8 cellular contexts compared by ENCODE assay signal in genomic region chr6:46014511-46015118, GRCh38. TPM values are rescaled to one million over a fixed set of nuclear protein-coding genes. Genes with fewer than 3 reads are reported as not detected.
DNase-seq lines count a peak whose midpoint lies in the region; ATAC-seq and TF ChIP-seq lines count a peak whose summit lies in the region.

No MANE protein-coding gene starts in this region.

- intact Hi-C loops in CD4-positive, alpha-beta memory T cell (cut with micrococcal nuclease): loop anchor here (2.0 to 5.0 kb wide), 4 partner anchors 67 to 592 kb away; no protein-coding TSS in a partner anchor

- H3K9me3 Mint-ChIP-seq in CD4-positive, alpha-beta memory T cell: peaks cover 0 to 2% (median 0%) of the 10 kb centered on the region in 8 donors
- peaks cover 0 to 9% (median 6%) of the 10 kb centered on the region in 7 donors for H3K9me3 Mint-ChIP-seq in naive B cell

- H3K27me3 ChIP-seq in CD4-positive, alpha-beta memory T cell (ENCODE audit: insufficient read depth, low read length): no peaks in the 10 kb centered on the region
- H3K27me3 ChIP-seq in SJSA1 (replicated peaks) (peaks cover 8% of the 10 kb centered on the region; the same call in 1 of the 2 replicates), duodenal mucosa (ENCODE audit: control insufficient read depth in 1 of 2, insufficient read depth in 2 of 2, low read length in 2 of 2) (peaks cover 4 to 17% of the 10 kb centered on the region in 2 donors)

- no peak for ATAC-seq in naive B cell (ENCODE audit: low read depth in 2 of 2)

- DNase-seq in CD4-positive, alpha-beta memory T cell: peak in 4 of 5 donors; percentile 12 to 66 (median 44)
- DNase-seq in SJSA1 (ENCODE audit: low read depth in 1 of 2, low spot score in 2 of 2) (no peak), naive B cell (no peak), HUDEP-2 (lab: John Stamatoyannopoulos, UW; ENCODE audit: unreplicated experiment in 76 of 76) (no peak), NCI-H2171 treated with DMSO at 0.1 percent for 48 hours (lab: John Stamatoyannopoulos, UW) (no peak), NCI-H2081 treated with DMSO at 0.1 percent for 48 hours (lab: John Stamatoyannopoulos, UW) (no peak), RWPE1 (ENCODE audit: low spot score) (no peak)

- no peaks in the 10 kb centered on the region for H3K9me3 ChIP-seq in CD4-positive, alpha-beta memory T cell (ENCODE audit: control insufficient read depth in 1 of 2, low read length in 2 of 2)
- H3K9me3 ChIP-seq in SJSA1 (replicated peaks): peaks cover 6% of the 10 kb centered on the region; the same call in 1 of the 2 replicates
- no peaks in the 10 kb centered on the region for H3K9me3 ChIP-seq in duodenal mucosa (ENCODE audit: control insufficient read depth in 1 of 2, low read length in 2 of 2)

- peaks cover 56% of the 10 kb centered on the region for H3K4me1 ChIP-seq in CD4-positive, alpha-beta memory T cell (ENCODE audit: insufficient read depth, low read length)
- H3K4me1 ChIP-seq in SJSA1 (replicated peaks) (peaks cover 31% of the 10 kb centered on the region), duodenal mucosa (ENCODE audit: control insufficient read depth in 1 of 2, insufficient read depth in 2 of 2, low read length in 2 of 2) (peaks cover 23 to 27% of the 10 kb centered on the region in 2 donors)

- peak overlapping the region; percentile 90 to 99 (median 95) for H3K4me3 Mint-ChIP-seq in CD4-positive, alpha-beta memory T cell
- H3K4me3 Mint-ChIP-seq in naive B cell: peak overlapping the region; percentile 81 to 90 (median 85)

- H3K27ac ChIP-seq in CD4-positive, alpha-beta memory T cell (ENCODE audit: low read depth, low read length): peak overlapping the region; percentile 71
- H3K27ac ChIP-seq in SJSA1 (no peak overlapping the region), duodenal mucosa (ENCODE audit: low read depth, low read length) (no peak overlapping the region), RWPE1 (no peak overlapping the region)

- TF ChIP-seq CTCF in RWPE1 (conservative IDR thresholded peaks at IDR 0.05; ENCODE audit: low read depth): no peak

- no peaks in the 10 kb centered on the region for H3K36me3 ChIP-seq in CD4-positive, alpha-beta memory T cell (ENCODE audit: insufficient read depth, low read length)
- H3K36me3 ChIP-seq in SJSA1: no peaks in the 10 kb centered on the region
- H3K36me3 ChIP-seq in duodenal mucosa (ENCODE audit: control insufficient read depth in 1 of 2, insufficient read depth in 2 of 2, low read length in 2 of 2): no peaks in the 10 kb centered on the region

- peaks cover 0 to 7% of the 10 kb centered on the region in 2 donors for H3K36me3 Mint-ChIP-seq in CD4-positive, alpha-beta memory T cell
- peaks cover 0 to 8% of the 10 kb centered on the region in 2 donors for H3K36me3 Mint-ChIP-seq in naive B cell

- peak overlapping the region; percentile 55 to 62 for H3K4me3 ChIP-seq in CD4-positive, alpha-beta memory T cell (ENCODE audit: low read length in 2 of 2)
- H3K4me3 ChIP-seq in SJSA1: peak overlapping the region; percentile 39; the same call in 1 of the 2 replicates
- peak overlapping the region; percentile 69 to 72 for H3K4me3 ChIP-seq in duodenal mucosa (ENCODE audit: low read depth in 1 of 2, low read length in 2 of 2)

- peaks cover 53 to 62% (median 57%) of the 10 kb centered on the region in 4 donors for H3K4me1 Mint-ChIP-seq in CD4-positive, alpha-beta memory T cell
- H3K4me1 Mint-ChIP-seq in naive B cell: peaks cover 30 to 59% (median 33%) of the 10 kb centered on the region in 3 donors

- no peaks in the 10 kb centered on the region for H3K27me3 Mint-ChIP-seq in CD4-positive, alpha-beta memory T cell
- H3K27me3 Mint-ChIP-seq in naive B cell: peaks cover 0 to 36% (median 25%) of the 10 kb centered on the region in 3 donors

- POLR2A ChIA-PET in CD4-positive, alpha-beta memory T cell (lab: Charles Lee; ENCODE audit: partially characterized antibody): interaction anchor here (0.9 to 3.2 kb wide), 5 partner anchors 11 to 115 kb away, joined by 3 to 15 read pairs (median 4); partner anchors contain the start of gene ENPP4
- POLR2A ChIA-PET in RWPE1 (lab: Yijun Ruan, JAX; ENCODE audit: low non-redundant PET): no interaction called here

- CTCF ChIA-PET in CD4-positive, alpha-beta memory T cell (lab: Charles Lee; ENCODE audit: partially characterized antibody): interaction anchor here (1.4 to 2.2 kb wide), 3 partner anchors 16 to 115 kb away, joined by 3 to 15 read pairs (median 3); partner anchors contain the start of gene ENPP4
- CTCF ChIA-PET in RWPE1 (lab: Yijun Ruan, JAX): no interaction called here

- peak overlapping the region; percentile 49 to 54 for H3K9ac ChIP-seq in duodenal mucosa (ENCODE audit: low read depth in 1 of 2, low read length in 2 of 2)

- H3K27ac Mint-ChIP-seq in CD4-positive, alpha-beta memory T cell: peak overlapping the region; percentile 95 to 98 (median 97)
- peak overlapping the region in 5 of 6 donors; percentile 13 to 95 (median 77) for H3K27ac Mint-ChIP-seq in naive B cell

RNA-seq across cellular contexts. Expression of gene CLIC5, which starts 1.0 kb away (rescaled TPM):
- 10 to 100 TPM; 17.6 to 18.4 TPM for total RNA-seq in CD4-positive, alpha-beta memory T cell
- 1 to 10 TPM; 3.4 to 7.3 TPM for polyA plus RNA-seq in CD4-positive, alpha-beta memory T cell
- total RNA-seq in SJSA1 (2014; rRNA removed; shearing (Covaris generic)): 0.22 and 1.2 TPM in 2 replicates
- 1 to 10 TPM in 1 of 6 donors, under 1 TPM in 4, not detected in 1; 0.05 to 1.3 (median 0.13) TPM for polyA plus RNA-seq in naive B cell (ENCODE audit: low read depth in 6 of 6)

Comparison
In these comparisons a context has a peak if more than half of its experiments do, and no peak if none do; other contexts are left out.
1. DNase-seq: peak in CD4-positive, alpha-beta memory T cell (4 of 5); none in SJSA1 (0 of 2), naive B cell (single experiment), HUDEP-2 (0 of 76), NCI-H2171 treated with DMSO at 0.1 percent for 48 hours (single experiment), NCI-H2081 treated with DMSO at 0.1 percent for 48 hours (single experiment) and RWPE1 (single experiment).
2. Peak in every context shown above with its lines, with median percentiles within 50 percentile points of each other: H3K4me3 ChIP-seq.